In genomic region chr2:234983011-234983726, GRCh38 we compare ENCODE assay signal across 9 cellular contexts. TPM values are rescaled to one million over a fixed set of nuclear protein-coding genes. Genes with fewer than 3 reads are reported as not detected.
DNase-seq lines count a peak whose midpoint lies in the region; ATAC-seq, FAIRE-seq and TF ChIP-seq lines count a peak whose summit lies in the region.
"Had no signal": no experiment of that assay in that cellular context is flagged by ENCODE, and none has a peak within 500 bp of the region (broad histone marks: within the 10 kb centered on the region; RNA-seq: fewer than 3 reads in every experiment).

No MANE protein-coding gene starts in this region.

- H3K27me3 ChIP-seq in RWPE2 (ENCODE audit: insufficient read depth, poor library complexity, severe bottlenecking): no peaks in the 10 kb centered on the region

- H3K36me3 ChIP-seq in RWPE2 (ENCODE audit: low read depth): peaks cover 17% of the 10 kb centered on the region
- peaks cover 58% of the 10 kb centered on the region for H3K36me3 ChIP-seq in mesodermal cell (ENCODE audit: control insufficient read depth, insufficient read depth, low read length)

- peak; percentile 62 for DNase-seq in NCI-H1436 (lab: John Stamatoyannopoulos, UW)
- DNase-seq in RWPE2 (ENCODE audit: low spot score): no peak
- DNase-seq in frontal cortex (ENCODE audit: low spot score in 2 of 2): no peak
- DNase-seq in NCI-H1694 (lab: John Stamatoyannopoulos, UW): no peak
- DNase-seq: activated CD4-positive, CD25-positive, alpha-beta regulatory T cell had no signal

- H3K4me1 ChIP-seq in RWPE2 (ENCODE audit: insufficient read depth, poor library complexity, severe bottlenecking): peaks cover 60% of the 10 kb centered on the region
- peaks cover 81% of the 10 kb centered on the region for H3K4me1 ChIP-seq in mesodermal cell (ENCODE audit: control insufficient read depth, insufficient read depth, low read length, poor library complexity, severe bottlenecking)

- FAIRE-seq in frontal cortex (lab: Jason Lieb, UNC): no peak

- no peak for TF ChIP-seq POLR2A in GM18505 (IDR thresholded peaks at IDR 0.05; ENCODE audit: borderline replicate concordance, extremely low read depth, insufficient read depth, insufficient read length)

- no peak for TF ChIP-seq CTCF in C4-2B (conservative IDR thresholded peaks at IDR 0.05)
- TF ChIP-seq CTCF in RWPE2 (IDR thresholded peaks at IDR 0.05; ENCODE audit: poor library complexity, severe bottlenecking): no peak

- H3K4me3 ChIP-seq in RWPE2 (ENCODE audit: severe bottlenecking) (no peak overlapping the region), mesodermal cell (ENCODE audit: extremely low read depth, insufficient read depth, low read length, poor library complexity, severe bottlenecking) (no peak overlapping the region)

- 72 to 96% methylated on average over 3 to 7 of the region's 11 CpGs for WGBS in mesodermal cell (ENCODE audit: insufficient coverage in 2 of 2), 2 experiments

- ATAC-seq in RWPE2 (ENCODE audit: low read depth): no peak
- ATAC-seq in HG02623 (IDR thresholded peaks at IDR 0.05; ENCODE audit: unreplicated experiment): no peak
- ATAC-seq in GM18505 (IDR thresholded peaks at IDR 0.05; ENCODE audit: unreplicated experiment): no peak

- H3K9me3 ChIP-seq in RWPE2 (ENCODE audit: severe bottlenecking) (no peaks in the 10 kb centered on the region), mesodermal cell (ENCODE audit: control insufficient read depth, low read length) (peaks cover 9% of the 10 kb centered on the region)

- peak overlapping the region; percentile 91 for H3K27ac ChIP-seq in C4-2B
- peak overlapping the region; percentile 96 for H3K27ac ChIP-seq in RWPE2 (ENCODE audit: poor library complexity, severe bottlenecking)
- peak overlapping the region; percentile 95 for H3K27ac ChIP-seq in mesodermal cell (ENCODE audit: low read depth, low read length, severe bottlenecking)

RNA-seq across cellular contexts. Expression of gene SH3BP4, which starts 31.4 kb away (rescaled TPM):
- polyA plus RNA-seq in mesodermal cell (2013, experiment 1 of 2): 48.9 TPM
- polyA plus RNA-seq in mesodermal cell (2013, experiment 2 of 2): 52.4 TPM
- total RNA-seq in frontal cortex: 6.5 TPM
